Comparison of ENCODE assay signal across 8 cellular contexts in genomic region chr15:84654689-84655453, GRCh38. TPM values are rescaled to one million over a fixed set of nuclear protein-coding genes. Genes with fewer than 3 reads are reported as not detected.
DNase-seq lines count a peak whose midpoint lies in the region; ATAC-seq, FAIRE-seq and TF ChIP-seq lines count a peak whose summit lies in the region.

No MANE protein-coding gene starts in this region.

- H3K4me2 ChIP-seq in GM23248 (ENCODE audit: unreplicated experiment), result peak overlapping the region; percentile 94

- peak overlapping the region; percentile 100 for H3K4me3 Mint-ChIP-seq in T-helper 2 cell treated with Interferon-gamma antibody and Interleukin-4, amounts not matched to agents 5 μg/mL and 100 μg/mL, for 36 hours

- H3K4me1 Mint-ChIP-seq in T-helper 2 cell treated with Interferon-gamma antibody and Interleukin-4, amounts not matched to agents 5 μg/mL and 100 μg/mL, for 36 hours (ENCODE audit: low read depth), result peaks cover 25% of the 10 kb centered on the region

- peaks cover 13% of the 10 kb centered on the region for H3K36me3 ChIP-seq in GM23248 (ENCODE audit: low read depth)
- H3K36me3 ChIP-seq in psoas muscle (ENCODE audit: insufficient read depth in 1 of 2, low read depth in 1 of 2), result peaks cover 0 to 34% of the 10 kb centered on the region in 2 donors

- FAIRE-seq in urothelium cell line (lab: Jason Lieb, UNC), result no peak

- H3K4me1 ChIP-seq in GM23248 (ENCODE audit: insufficient read depth), result peaks cover 25% of the 10 kb centered on the region
- peaks cover 15% of the 10 kb centered on the region for H3K4me1 ChIP-seq in right cardiac atrium (ENCODE audit: control insufficient read depth, insufficient read depth, low read length)
- H3K4me1 ChIP-seq in psoas muscle, result peaks cover 26% of the 10 kb centered on the region

- peak overlapping the region; percentile 93 for H3K9ac ChIP-seq in GM23248

- peak; percentile 55 for TF ChIP-seq CTCF in psoas muscle (IDR thresholded peaks at IDR 0.05)

- no peaks in the 10 kb centered on the region for H3K27me3 Mint-ChIP-seq in T-helper 2 cell treated with Interferon-gamma antibody and Interleukin-4, amounts not matched to agents 5 μg/mL and 100 μg/mL, for 36 hours (ENCODE audit: low read depth)

- no peaks in the 10 kb centered on the region for H4K20me1 ChIP-seq in GM23248 (ENCODE audit: insufficient read depth)

- peak overlapping the region; percentile 55 for H3K27ac Mint-ChIP-seq in T-helper 2 cell treated with Interferon-gamma antibody and Interleukin-4, amounts not matched to agents 5 μg/mL and 100 μg/mL, for 36 hours

- intact Hi-C loops in right cardiac atrium (cut with DNase I) (loop anchor here in 3 of 4 donors (10.0 kb wide), 5 partner anchors 50 to 270 kb away; partner anchors contain the start of genes ALPK3 (in 1 of the 3), ZNF592 (in 1 of the 3) and ZSCAN2 (in 1 of the 3)), psoas muscle (cut with DNase I) (loop anchor here (5.0 to 10.0 kb wide), 5 partner anchors 53 to 270 kb away; partner anchors contain the start of genes ALPK3 (in 1 of the 2) and ZSCAN2 (in 1 of the 2))

- peaks cover 29% of the 10 kb centered on the region for H3F3A ChIP-seq in GM23248 (ENCODE audit: insufficient read depth)

- in situ Hi-C loops in GM23248 (cut with MboI), result loop anchor here (10.0 kb wide), 1 partner anchor 270 kb away; no protein-coding TSS in a partner anchor

- H3K27ac ChIP-seq in GM23248, result peak overlapping the region; percentile 88
- H3K27ac ChIP-seq in right cardiac atrium (ENCODE audit: low read length), result peak overlapping the region; percentile 73
- H3K27ac ChIP-seq in psoas muscle, result peak overlapping the region; percentile 85

- no peaks in the 10 kb centered on the region for H3K9me2 ChIP-seq in GM23248 (ENCODE audit: insufficient read depth)

- peaks cover 20% of the 10 kb centered on the region for H3K36me3 Mint-ChIP-seq in T-helper 2 cell treated with Interferon-gamma antibody and Interleukin-4, amounts not matched to agents 5 μg/mL and 100 μg/mL, for 36 hours (ENCODE audit: low read depth)

- ATAC-seq in right cardiac atrium (peak; percentile 40 to 41), psoas muscle (peak; percentile 66 to 73 (median 70))

- H3K4me3 ChIP-seq in GM23248, result peak overlapping the region; percentile 93
- H3K4me3 ChIP-seq in right cardiac atrium (ENCODE audit: low read length), result peak overlapping the region; percentile 38
- peak overlapping the region; percentile 83 for H3K4me3 ChIP-seq in psoas muscle

- H3K9me3 Mint-ChIP-seq in T-helper 2 cell treated with Interferon-gamma antibody and Interleukin-4, amounts not matched to agents 5 μg/mL and 100 μg/mL, for 36 hours, result no peaks in the 10 kb centered on the region

- H3K9me3 ChIP-seq in GM23248 (ENCODE audit: low read depth) (no peaks in the 10 kb centered on the region), right cardiac atrium (ENCODE audit: control insufficient read depth, low read length) (no peaks in the 10 kb centered on the region), psoas muscle (no peaks in the 10 kb centered on the region)

- peak overlapping the region; percentile 91 for H2AFZ ChIP-seq in GM23248

- H3K79me2 ChIP-seq in GM23248 (ENCODE audit: insufficient read depth), result peaks cover 34% of the 10 kb centered on the region

- 6 to 8% methylated on average over 19 of the region's 19 CpGs for WGBS in GM23248 (ENCODE audit: low coverage in 1 of 2, low lambda C conversion rate in 2 of 2, missing lambda C conversion rate in 2 of 2), 2 experiments
- 6% methylated on average over 19 of the region's 19 CpGs for WGBS in right cardiac atrium
- WGBS in psoas muscle, 3 donors, result 4 to 6% (median 5%) methylated on average over 19 of the region's 19 CpGs

- H3K27me3 ChIP-seq in GM23248 (replicated peaks; ENCODE audit: insufficient read depth), result no peaks in the 10 kb centered on the region
- H3K27me3 ChIP-seq in right cardiac atrium (ENCODE audit: control insufficient read depth, insufficient read depth), result no peaks in the 10 kb centered on the region
- no peaks in the 10 kb centered on the region for H3K27me3 ChIP-seq in psoas muscle (ENCODE audit: insufficient read depth in 3 of 3, low read length in 2 of 3)

- DNase-seq in CD1c-positive myeloid dendritic cell (ENCODE audit: extremely low spot score), result peak; percentile 77
- peak; percentile 93 for DNase-seq in GM23248
- DNase-seq in NCI-H146 treated with DMSO at 0.1 percent for 48 hours (lab: John Stamatoyannopoulos, UW; ENCODE audit: unreplicated experiment), result peak; percentile 17
- peak; percentile 67 for DNase-seq in T-helper 2 cell treated with Interferon-gamma antibody and Interleukin-4, amounts not matched to agents 5 μg/mL and 100 μg/mL, for 36 hours (ENCODE audit: low spot score)
- peak; percentile 17 to 91 (median 74) for DNase-seq in anterior cingulate cortex (lab: John Stamatoyannopoulos, UW)
- DNase-seq in right cardiac atrium, result peak; percentile 82 to 92 (median 91)
- DNase-seq in psoas muscle, result peak; percentile 83 to 89
- DNase-seq in urothelium cell line (ENCODE audit: low spot score), result peak; percentile 84

RNA-seq across cellular contexts. Expression of gene WDR73, which starts 0.8 kb away (rescaled TPM):
- 26.0 and 31.9 TPM in 2 replicates for total RNA-seq in GM23248 (2014; rRNA removed; shearing (Covaris generic))
- polyA plus RNA-seq in GM23248 (2016; fragmentation: Nextera tagmentation; extraction: Ambion mirVana) (25.2 and 25.6 TPM in 2 replicates), right cardiac atrium (10.7 TPM), psoas muscle (10 to 100 TPM; 13.6 to 18.7 (median 17.0) TPM)
- total RNA-seq in right cardiac atrium (10 to 100 TPM; 13.7 to 18.8 (median 17.0) TPM), psoas muscle (10 to 100 TPM in 3 of 4 donors, 1 to 10 TPM in 1; 8.9 to 22.0 (median 12.1) TPM)

RNA-seq across cellular contexts. Expression of gene NMB, which starts 3.1 kb away (rescaled TPM):
- 7.7 and 14.0 TPM in 2 replicates for total RNA-seq in GM23248 (2014; rRNA removed; shearing (Covaris generic))
- polyA plus RNA-seq in GM23248 (2016; fragmentation: Nextera tagmentation; extraction: Ambion mirVana) (8.2 and 11.1 TPM in 2 replicates), right cardiac atrium (6.9 TPM), psoas muscle (1 to 10 TPM; 3.1 to 6.3 (median 5.6) TPM)
- total RNA-seq in right cardiac atrium (1 to 10 TPM in 3 of 4 donors, under 1 TPM in 1; 0.96 to 4.7 (median 2.1) TPM), psoas muscle (1 to 10 TPM; 1.0 to 2.1 (median 1.2) TPM)

RNA-seq across cellular contexts. Expression of gene ZSCAN2, which starts 54.1 kb away (rescaled TPM):
- total RNA-seq in GM23248 (2014; rRNA removed; shearing (Covaris generic)), result 3.4 and 15.0 TPM in 2 replicates
- polyA plus RNA-seq in GM23248 (2016; fragmentation: Nextera tagmentation; extraction: Ambion mirVana) (2.8 and 2.9 TPM in 2 replicates), right cardiac atrium (4.0 TPM), psoas muscle (1 to 10 TPM; 3.5 to 9.6 (median 3.6) TPM)
- total RNA-seq in right cardiac atrium (1 to 10 TPM; 3.6 to 6.4 (median 5.2) TPM), psoas muscle (1 to 10 TPM; 3.3 to 5.4 (median 4.4) TPM)

Comparison
In these comparisons a context has a peak if more than half of its experiments do, and no peak if none do; other contexts are left out.
1. Peak in every context shown above with its lines: DNase-seq, ATAC-seq, H3K4me3 ChIP-seq and H3K27ac ChIP-seq.
2. DNase-seq: peak in every context shown above with its lines; median percentile 93 in GM23248; 91 in right cardiac atrium; 86 in psoas muscle; 84 in urothelium cell line; 77 in CD1c-positive myeloid dendritic cell; 74 in anterior cingulate cortex; 67 in T-helper 2 cell treated with Interferon-gamma antibody and Interleukin-4, amounts not matched to agents 5 μg/mL and 100 μg/mL, for 36 hours; 17 in NCI-H146 treated with DMSO at 0.1 percent for 48 hours.
3. H3K4me3 ChIP-seq: peak in every context shown above with its lines; median percentile 93 in GM23248; 83 in psoas muscle; 38 in right cardiac atrium.